In the genomic region with DNA sequence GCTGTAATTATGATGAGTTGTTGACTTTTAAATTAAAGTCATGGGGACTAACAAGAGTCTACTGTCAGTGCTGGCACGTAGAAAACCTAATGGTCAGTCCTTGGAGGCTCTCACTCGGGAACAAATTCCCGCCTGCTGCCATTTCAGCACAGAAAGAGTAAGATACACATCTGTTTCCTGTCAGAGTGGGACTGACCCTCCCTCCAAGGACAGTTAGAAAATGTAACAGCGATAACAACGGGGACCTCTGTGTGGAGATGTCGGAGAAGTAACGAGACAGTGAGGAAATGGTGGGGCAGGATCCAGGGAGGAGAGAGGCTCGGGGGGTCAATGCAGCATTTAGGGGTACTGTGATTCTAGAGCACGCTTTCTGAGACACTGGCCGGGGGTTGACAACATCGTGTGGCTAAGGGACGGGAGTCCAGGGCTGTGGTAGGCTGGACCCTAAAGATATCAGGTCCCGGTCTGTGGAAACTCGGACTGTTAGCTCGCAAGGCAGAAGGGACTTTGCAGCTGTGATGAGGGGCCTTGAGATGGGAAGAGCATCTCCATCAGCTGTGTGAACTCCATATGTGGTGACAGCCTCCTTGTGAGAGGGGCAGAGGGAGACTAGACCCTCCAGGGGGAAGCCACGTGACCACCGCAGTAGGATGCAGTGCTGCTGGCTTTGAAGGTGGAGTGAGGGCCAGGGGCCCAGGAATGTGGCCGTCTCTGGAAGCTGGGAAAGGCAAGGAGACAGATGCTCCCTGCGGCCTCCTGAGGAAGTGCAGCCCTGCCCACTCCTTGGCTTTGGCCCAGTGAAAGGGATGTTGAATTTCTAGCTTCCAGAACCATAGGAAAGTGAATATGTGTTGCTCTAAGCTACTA, we compare ENCODE assay signal across 8 cellular contexts. TPM values are rescaled to one million over a fixed set of nuclear protein-coding genes. Genes with fewer than 3 reads are reported as not detected.
DNase-seq lines count a peak whose midpoint lies in the region; ATAC-seq and TF ChIP-seq lines count a peak whose summit lies in the region.

No MANE protein-coding gene starts in this region.

- H3K4me1 Mint-ChIP-seq in osteocyte (ENCODE audit: unreplicated experiment) = peaks cover 22% of the 10 kb centered on the region
- H3K4me1 Mint-ChIP-seq in activated CD4-positive, alpha-beta T cell treated with anti-CD3 and anti-CD28 coated beads, Interleukin-2, amount 10 ng/mL, durations not matched to agents 7 days and 5 days = no peaks in the 10 kb centered on the region

- H3K36me3 Mint-ChIP-seq in osteocyte (ENCODE audit: unreplicated experiment) = no peaks in the 10 kb centered on the region
- no peaks in the 10 kb centered on the region for H3K36me3 Mint-ChIP-seq in activated CD4-positive, alpha-beta T cell treated with anti-CD3 and anti-CD28 coated beads, Interleukin-2, amount 10 ng/mL, durations not matched to agents 7 days and 5 days (ENCODE audit: low read depth)

- POLR2A ChIA-PET in activated CD4-positive, alpha-beta T cell treated with anti-CD3 and anti-CD28 coated beads, Interleukin-2, amount 10 ng/mL, durations not matched to agents 7 days and 5 days (lab: Charles Lee) = no interaction called here

- DNase-seq in D341Med (ENCODE audit: low spot score) (peak; percentile 45), SK-N-DZ (ENCODE audit: low spot score) (peak; percentile 25), foreskin fibroblast (peak; percentile 26 to 65), osteocyte (ENCODE audit: extremely low spot score, unreplicated experiment) (no peak), NAMALWA (ENCODE audit: low spot score) (no peak), HuH-7 (ENCODE audit: low spot score) (no peak)
- DNase-seq in activated CD4-positive, alpha-beta T cell treated with anti-CD3 and anti-CD28 coated beads, Interleukin-2, amount 10 ng/mL, durations not matched to agents 7 days and 5 days = no peak

- peaks cover 44% of the 10 kb centered on the region for H3K27me3 Mint-ChIP-seq in osteocyte (ENCODE audit: unreplicated experiment)
- H3K27me3 Mint-ChIP-seq in activated CD4-positive, alpha-beta T cell treated with anti-CD3 and anti-CD28 coated beads, Interleukin-2, amount 10 ng/mL, durations not matched to agents 7 days and 5 days = peaks cover 10% of the 10 kb centered on the region

- H3K27ac Mint-ChIP-seq in osteocyte (ENCODE audit: unreplicated experiment) = no peak overlapping the region
- H3K27ac Mint-ChIP-seq in activated CD4-positive, alpha-beta T cell treated with anti-CD3 and anti-CD28 coated beads, Interleukin-2, amount 10 ng/mL, durations not matched to agents 7 days and 5 days = no peak overlapping the region

- TF ChIP-seq CTCF in foreskin fibroblast (IDR thresholded peaks at IDR 0.05; ENCODE audit: low read depth, low read length) (peak; percentile 59), osteocyte (IDR thresholded peaks at IDR 0.05) (peak; percentile 64)

- H3K4me3 ChIP-seq in foreskin fibroblast (ENCODE audit: low read depth in 1 of 2, low read length in 2 of 2) = no peak overlapping the region

- CTCF ChIA-PET in activated CD4-positive, alpha-beta T cell treated with anti-CD3 and anti-CD28 coated beads, Interleukin-2, amount 10 ng/mL, durations not matched to agents 7 days and 5 days (lab: Charles Lee) = no interaction called here

- no peak overlapping the region for H3K4me3 Mint-ChIP-seq in osteocyte (ENCODE audit: unreplicated experiment)
- H3K4me3 Mint-ChIP-seq in activated CD4-positive, alpha-beta T cell treated with anti-CD3 and anti-CD28 coated beads, Interleukin-2, amount 10 ng/mL, durations not matched to agents 7 days and 5 days = no peak overlapping the region

- H3K9me3 Mint-ChIP-seq in osteocyte (ENCODE audit: unreplicated experiment) = no peaks in the 10 kb centered on the region
- no peaks in the 10 kb centered on the region for H3K9me3 Mint-ChIP-seq in activated CD4-positive, alpha-beta T cell treated with anti-CD3 and anti-CD28 coated beads, Interleukin-2, amount 10 ng/mL, durations not matched to agents 7 days and 5 days

- no peak for ATAC-seq in HG02970 (IDR thresholded peaks at IDR 0.05; ENCODE audit: low FRiP score, unreplicated experiment)

RNA-seq across cellular contexts. Expression of a gene that starts 35.8 kb away (rescaled TPM):
- polyA plus RNA-seq in SK-N-DZ (2014; cell fraction: cytosol; rRNA removed) = not detected in 2 replicates
- polyA plus RNA-seq in SK-N-DZ (2014; cell fraction: nucleus; rRNA removed) = not detected in 2 replicates
- 3.0 and 6.7 TPM in 2 replicates for total RNA-seq in osteocyte
- total RNA-seq in activated CD4-positive, alpha-beta T cell treated with anti-CD3 and anti-CD28 coated beads, Interleukin-2, amount 10 ng/mL, durations not matched to agents 7 days and 5 days = not detected

Comparison
In these comparisons a context has a peak if more than half of its experiments do, and no peak if none do; other contexts are left out.
1. DNase-seq: peak in D341Med (single experiment), SK-N-DZ (single experiment) and foreskin fibroblast (2 of 2); none in osteocyte (single experiment), activated CD4-positive, alpha-beta T cell treated with anti-CD3 and anti-CD28 coated beads, Interleukin-2, amount 10 ng/mL, durations not matched to agents 7 days and 5 days (single experiment), NAMALWA (single experiment) and HuH-7 (single experiment).